Comparison of ENCODE assay signal across 24 cellular contexts in genomic region chr15:25237291-25237978, GRCh38.
"Had no signal": no experiment of that assay in that cellular context is flagged by ENCODE, and none has a peak within 500 bp of the region (broad histone marks: within the 10 kb centered on the region; RNA-seq: fewer than 3 reads in every experiment).

No MANE protein-coding gene starts in this region.

- ATAC-seq: activated CD8-positive, alpha-beta T cell treated with anti-CD3 and anti-CD28 coated beads, Interleukin-2, amount 10 ng/mL, durations not matched to agents 7 days and 5 days; activated T-helper 17 cell treated with anti-CD3 and anti-CD28 coated beads, Interleukin-2, amount 50 U/mL, for 72 hours; gastrocnemius medialis; left colon; naive thymus-derived CD8-positive, alpha-beta T cell; pancreas; SK-N-SH treated with all-trans-retinoic acid at 6 μM for 48 hours; stimulated activated naive CD8-positive, alpha-beta T cell treated with anti-CD3 and anti-CD28 coated beads, Interleukin-15, Interleukin-2, amounts not matched to agents 100 U/mL and 50 U/mL, for 24 hours had no signal

- H3K4me3 ChIP-seq: esophagus squamous epithelium, gastrocnemius medialis, pancreas, thyroid gland had no signal

- H3K36me3 ChIP-seq: esophagus squamous epithelium, gastrocnemius medialis, neutrophil, pancreas, thyroid gland, WERI-Rb-1 had no signal

- H3K9me3 ChIP-seq: gastrocnemius medialis, neutrophil, pancreas, thyroid gland had no signal

- FAIRE-seq: bronchial epithelial cell, pancreas had no signal

- H3K4me1 ChIP-seq: esophagus squamous epithelium, gastrocnemius medialis, pancreas, thyroid gland had no signal

- DNase-seq: activated CD4-positive, alpha-beta T cell treated with anti-CD3 and anti-CD28 coated beads, Interleukin-2, amount 10 ng/mL, durations not matched to agents 7 days and 5 days; activated CD4-positive, CD25-positive, alpha-beta regulatory T cell treated with anti-CD3 and anti-CD28 coated beads, Interleukin-2, amount 50 U/mL, for 72 hours; activated CD8-positive, alpha-beta T cell treated with anti-CD3 and anti-CD28 coated beads, Interleukin-2, amount 10 ng/mL, durations not matched to agents 7 days and 5 days; activated naive CD4-positive, alpha-beta T cell treated with Interleukin-2 at 50 U/mL for 16 hours; activated naive CD8-positive, alpha-beta T cell treated with anti-CD3 and anti-CD28 coated beads for 36 hours; activated T-cell treated with anti-CD3 and anti-CD28 coated beads, Interleukin-2, amount 50 U/mL, for 24 hours; cerebellar nuclear complex; cortex of kidney; endodermal cell; esophagus squamous epithelium; gastrocnemius medialis; hypothalamus; left colon; stimulated activated CD4-positive, alpha-beta T cell treated with anti-CD3 and anti-CD28 coated beads, Interleukin-4, amount 100 ng/mL, for 4 hours; stimulated activated naive CD8-positive, alpha-beta T cell treated with anti-CD3 and anti-CD28 coated beads, Interleukin-15, Interleukin-2, amounts not matched to agents 100 U/mL and 50 U/mL, for 24 hours; substantia nigra; thyroid gland; WERI-Rb-1 had no signal

- H3K27me3 ChIP-seq: esophagus squamous epithelium, gastrocnemius medialis, neutrophil, pancreas, thyroid gland had no signal

- H3K27ac ChIP-seq: esophagus squamous epithelium, gastrocnemius medialis, neutrophil, pancreas, thyroid gland, WERI-Rb-1 had no signal
